ENCODE assay signal across 18 cellular contexts in the genomic region with DNA sequence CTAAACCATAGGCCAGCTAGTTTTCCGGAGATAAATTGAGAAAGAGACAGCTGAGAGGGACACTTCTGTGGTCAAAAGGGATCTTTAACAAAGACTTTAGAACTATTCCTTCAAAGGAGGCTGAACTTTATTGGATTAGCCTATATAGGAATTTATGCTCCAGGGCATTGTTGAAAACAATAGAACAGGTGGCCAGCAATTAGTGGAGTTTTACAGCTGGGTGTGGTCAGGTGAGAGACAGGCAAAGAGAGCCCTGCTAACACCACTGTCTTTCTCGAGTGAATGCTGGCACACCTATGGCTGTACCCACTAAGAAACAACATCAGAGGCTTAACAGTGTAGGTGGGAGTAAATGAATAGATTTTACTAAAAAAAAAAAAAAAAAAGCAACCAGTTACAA. TPM values are rescaled to one million over a fixed set of nuclear protein-coding genes. Genes with fewer than 3 reads are reported as not detected.
DNase-seq lines count a peak whose midpoint lies in the region; ATAC-seq, FAIRE-seq and TF ChIP-seq lines count a peak whose summit lies in the region.
"Had no signal": no experiment of that assay in that cellular context is flagged by ENCODE, and none has a peak within 500 bp of the region (broad histone marks: within the 10 kb centered on the region; RNA-seq: fewer than 3 reads in every experiment).

No MANE protein-coding gene starts in this region.

- no peak overlapping the region for H2AFZ ChIP-seq in H9 (ENCODE audit: low read length)

- H3K9me3 ChIP-seq in H9 (ENCODE audit: control insufficient read depth, low read depth, low read length) (no peaks in the 10 kb centered on the region), colonic mucosa (no peaks in the 10 kb centered on the region), small intestine (ENCODE audit: control insufficient read depth, low read depth) (no peaks in the 10 kb centered on the region)
- H3K9me3 ChIP-seq: A549 had no signal

- TF ChIP-seq CTCF in H9 (conservative IDR thresholded peaks at IDR 0.05) (no peak), colonic mucosa (IDR thresholded peaks at IDR 0.05) (no peak)

- peaks cover 20 to 24% of the 10 kb centered on the region in 2 experiments for H3K4me1 Mint-ChIP-seq in H9
- H3K4me1 Mint-ChIP-seq: B cell, CD14-positive monocyte had no signal

- intact Hi-C loops in colonic mucosa (cut with DNase I): no loop called here

- H3K79me2 ChIP-seq in H9 (ENCODE audit: insufficient read depth, low read length): no peaks in the 10 kb centered on the region

- no peak for ATAC-seq in GM18858 (IDR thresholded peaks at IDR 0.05; ENCODE audit: unreplicated experiment)
- ATAC-seq: A549 had no signal

- no peak overlapping the region for H3K18ac ChIP-seq in H9 (ENCODE audit: insufficient read length, low read depth, low read length)

- no CpG with 5 or more reads among the region's 2 CpGs for WGBS in H9 (ENCODE audit: extremely low coverage, insufficient read length, low lambda C conversion rate)
- WGBS in small intestine, 3 donors: 12 to 67% (median 38%) methylated on average over 2 of the region's 2 CpGs

- H3K27me3 Mint-ChIP-seq in H9 (ENCODE audit: low read depth): no peaks in the 10 kb centered on the region; the same call in 1 of the 2 replicates

- no peak overlapping the region for H2BK120ac ChIP-seq in H9 (ENCODE audit: low read depth, low read length, poor library complexity, severe bottlenecking)

- H3K23ac ChIP-seq in H9 (ENCODE audit: insufficient read length, low read depth, low read length): no peak overlapping the region

- H3K4me2 ChIP-seq in H9 (ENCODE audit: insufficient read depth, insufficient read length, low read length): no peak overlapping the region
- H3K4me2 ChIP-seq: A549 had no signal

- H2BK5ac ChIP-seq in H9 (ENCODE audit: insufficient read length, low read length): no peak overlapping the region

- H2AK5ac ChIP-seq in H9 (ENCODE audit: insufficient read length, low read length): no peak overlapping the region

- H4K8ac ChIP-seq in H9 (replicated peaks; ENCODE audit: insufficient read length, low read depth, low read length): no peak overlapping the region

- H4K5ac ChIP-seq in H9 (ENCODE audit: insufficient read length, low read depth, low read length): no peak overlapping the region

- no peak overlapping the region for H3K14ac ChIP-seq in H9 (ENCODE audit: insufficient read depth, low read length)

- no peaks in the 10 kb centered on the region for H3K27me3 ChIP-seq in H9 (ENCODE audit: insufficient read depth, low read length)
- no peaks in the 10 kb centered on the region for H3K27me3 ChIP-seq in colonic mucosa
- H3K27me3 ChIP-seq in small intestine (ENCODE audit: control insufficient read depth in 2 of 2, insufficient read depth in 2 of 2, low read length in 2 of 2): no peaks in the 10 kb centered on the region

- no peaks in the 10 kb centered on the region for H3K36me3 ChIP-seq in colonic mucosa
- no peaks in the 10 kb centered on the region for H3K36me3 ChIP-seq in small intestine (ENCODE audit: control insufficient read depth in 2 of 2, insufficient read depth in 2 of 2, low read length in 2 of 2)

- H3T11ph ChIP-seq in H9 (ENCODE audit: low read length): no peak overlapping the region

- H2BK12ac ChIP-seq in H9 (ENCODE audit: insufficient read length, low read depth, low read length): no peak overlapping the region

- H3K4me1 ChIP-seq in H9 (ENCODE audit: insufficient read depth, low read length): no peaks in the 10 kb centered on the region
- H3K4me1 ChIP-seq in colonic mucosa: no peaks in the 10 kb centered on the region
- H3K4me1 ChIP-seq in small intestine (ENCODE audit: control insufficient read depth in 2 of 2, insufficient read depth in 1 of 2, low read depth in 1 of 2, low read length in 1 of 2): peaks cover 0 to 3% of the 10 kb centered on the region in 2 donors
- H3K4me1 ChIP-seq: A549 had no signal

- H3K56ac ChIP-seq in H9 (ENCODE audit: insufficient read length, low read depth, low read length): no peak overlapping the region

- H2BK15ac ChIP-seq in H9 (ENCODE audit: low read depth, low read length): no peak overlapping the region

- H3K79me1 ChIP-seq in H9 (ENCODE audit: insufficient read depth, low read depth, low read length, poor library complexity, severe bottlenecking): no peaks in the 10 kb centered on the region

- DNase-seq in H9: peak; percentile 30
- DNase-seq in NCI-H82 (lab: John Stamatoyannopoulos, UW): peak; percentile 79
- DNase-seq in colonic mucosa: peak; percentile 78
- DNase-seq in small intestine: peak; percentile 59
- no peak for DNase-seq in NCI-H2107 (lab: John Stamatoyannopoulos, UW)
- no peak for DNase-seq in iPS-NIHi7 (ENCODE audit: extremely low spot score)
- DNase-seq: GDM1, Karpas-422, NCI-H1694, NCI-H2081, NCI-H774, SHP77 had no signal

- H3K9ac ChIP-seq in H9 (ENCODE audit: extremely low read depth, insufficient read length, low read length) (no peak overlapping the region), colonic mucosa (ENCODE audit: low read depth in 2 of 2, low read length in 2 of 2) (no peak overlapping the region)

- H2BK20ac ChIP-seq in H9 (ENCODE audit: low read depth, low read length, poor library complexity, severe bottlenecking): no peak overlapping the region

- H3K4me3 Mint-ChIP-seq in H9: no peak overlapping the region
- H3K4me3 Mint-ChIP-seq: B cell, CD14-positive monocyte had no signal

- no peak for FAIRE-seq in small intestine (lab: Jason Lieb, UNC)
- FAIRE-seq: A549, GM19239 had no signal

- peaks cover 7 to 16% of the 10 kb centered on the region in 2 experiments for H3K9me3 Mint-ChIP-seq in H9

- peaks cover 2 to 18% (median 5%) of the 10 kb centered on the region in 3 experiments; a peak in 6 of 7 replicates for H3K36me3 Mint-ChIP-seq in H9 (ENCODE audit: insufficient read depth in 1 of 3, low read depth in 3 of 3)
- H3K36me3 Mint-ChIP-seq: CD14-positive monocyte had no signal

- peak overlapping the region in 1 of 3 experiments; percentile 66; a peak in 3 of 7 replicates for H3K27ac Mint-ChIP-seq in H9
- H3K27ac Mint-ChIP-seq: B cell, CD14-positive monocyte had no signal

- H3K27ac ChIP-seq in H9 (ENCODE audit: insufficient read length, low read depth, low read length): no peak overlapping the region
- H3K27ac ChIP-seq in colonic mucosa: no peak overlapping the region
- H3K27ac ChIP-seq in small intestine (ENCODE audit: low read depth in 1 of 2, low read length in 1 of 2): no peak overlapping the region
- H3K27ac ChIP-seq: A549 had no signal

- H4K91ac ChIP-seq in H9 (ENCODE audit: insufficient read length, low read depth, low read length): no peak overlapping the region

- H3K4ac ChIP-seq in H9 (ENCODE audit: low read depth, low read length): no peak overlapping the region

- H3K23me2 ChIP-seq in H9 (ENCODE audit: insufficient read length, low read depth, low read length, poor library complexity, severe bottlenecking): no peaks in the 10 kb centered on the region

- no peaks in the 10 kb centered on the region for H4K20me1 ChIP-seq in H9 (ENCODE audit: control insufficient read depth, insufficient read depth, insufficient read length)

- H3K4me3 ChIP-seq in colonic mucosa (no peak overlapping the region), small intestine (ENCODE audit: low read depth in 1 of 2, low read length in 2 of 2) (no peak overlapping the region)
- H3K4me3 ChIP-seq: A549 had no signal

RNA-seq across cellular contexts. Expression of gene TLR4, which starts 16.7 kb away (rescaled TPM):
- total RNA-seq in H9 (2021) (0.07 TPM in 2 replicates), colonic mucosa (1 to 10 TPM; 3.2 to 7.5 TPM)
- polyA plus RNA-seq in small intestine: 1 to 10 TPM in 2 of 3 donors, under 1 TPM in 1; 0.89 to 3.3 (median 1.9) TPM
- total RNA-seq: MCF 10A had no signal

Comparison
In these comparisons a context has a peak if more than half of its experiments do, and no peak if none do; other contexts are left out.
1. DNase-seq: peak in H9 (single experiment), NCI-H82 (single experiment), colonic mucosa (single experiment) and small intestine (single experiment); none in NCI-H2107 (single experiment) and iPS-NIHi7 (single experiment).